Comparison of ENCODE assay signal across 22 cellular contexts in the genomic region with DNA sequence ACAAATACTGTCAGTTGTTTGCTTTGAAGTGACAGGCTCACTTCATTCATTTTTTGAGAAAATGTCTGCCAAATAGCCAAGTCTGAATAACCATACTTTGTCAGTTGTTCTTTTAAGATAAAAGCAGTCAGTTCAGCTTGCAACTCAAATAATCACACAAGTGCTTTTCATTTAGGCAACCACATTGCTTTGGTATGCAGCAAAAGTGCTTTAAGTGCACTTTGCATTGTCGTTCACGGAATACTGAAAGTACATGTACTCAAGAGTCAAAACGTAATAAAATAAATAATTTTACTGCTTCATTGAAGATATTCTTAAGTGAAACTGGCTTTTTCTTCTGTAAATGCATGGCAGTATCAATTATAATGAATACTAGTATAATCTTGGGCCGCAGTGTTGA.
"Had no signal": no experiment of that assay in that cellular context is flagged by ENCODE, and none has a peak within 500 bp of the region (broad histone marks: within the 10 kb centered on the region; RNA-seq: fewer than 3 reads in every experiment).

No MANE protein-coding gene starts in this region.

- H3K9me3 ChIP-seq: esophagus squamous epithelium, sigmoid colon, spleen, testis had no signal

- DNase-seq: activated CD4-positive, alpha-beta T cell treated with anti-CD3 and anti-CD28 coated beads for 48 hours; activated CD4-positive, CD25-positive, alpha-beta regulatory T cell; activated CD8-positive, alpha-beta T cell treated with anti-CD3 and anti-CD28 coated beads for 36 hours; activated naive CD4-positive, alpha-beta T cell treated with Interleukin-2 at 50 U/mL for 16 hours; activated T-cell treated with anti-CD3 and anti-CD28 coated beads, Interleukin-2, amount 50 U/mL, for 24 hours; aorta; effector CD8-positive, alpha-beta T cell; esophagus squamous epithelium; foreskin melanocyte; glutamatergic neuron; hippocampal formation; nephron progenitor cell; nucleus accumbens; sigmoid colon; spleen; stimulated activated CD4-positive, alpha-beta T cell treated with anti-CD3 and anti-CD28 coated beads, Interleukin-4, amount 100 ng/mL, for 4 hours; T-cell; T-helper 9 cell; testis had no signal

- H3K27me3 ChIP-seq: esophagus squamous epithelium, sigmoid colon, spleen, testis had no signal

- ATAC-seq: activated CD8-positive, alpha-beta T cell treated with anti-CD3 and anti-CD28 coated beads for 36 hours; stimulated activated memory B cell treated with anti-CD40 and anti-IgM and Interleukin-4, amounts not matched to agents 10 μg/mL and 1 μg/mL and 100 μg/mL, for 72 hours; T-cell had no signal

- H3K4me3 ChIP-seq: esophagus squamous epithelium, sigmoid colon, spleen, testis had no signal

- H3K4me1 ChIP-seq: esophagus squamous epithelium, sigmoid colon, spleen, testis had no signal

- H3K27ac ChIP-seq: esophagus squamous epithelium, sigmoid colon, spleen, testis had no signal

- FAIRE-seq: endothelial cell of umbilical vein, keratinocyte had no signal
